Comparison of ENCODE assay signal across 1 cellular context in genomic region chr12:125110641-125111360, GRCh38.
TF ChIP-seq lines count a peak whose summit lies in the region.

No MANE protein-coding gene starts in this region.

TF ChIP-seq in HepG2, 621 proteins besides CTCF, POLR2A, EP300 and RAD21 (continued from another document):
- TF ChIP-seq DDIT3 (CRISPR knock-in tag; IDR thresholded peaks at IDR 0.05) (no peak), ZNF616 (CRISPR knock-in tag; IDR thresholded peaks at IDR 0.05; ENCODE audit: low read depth) (no peak), ZSCAN29 (CRISPR knock-in tag; conservative IDR thresholded peaks at IDR 0.05) (no peak), ZNF776 (CRISPR knock-in tag; IDR thresholded peaks at IDR 0.05) (no peak), PHF5A (CRISPR knock-in tag; IDR thresholded peaks at IDR 0.05; ENCODE audit: low read depth, unreplicated experiment) (no peak), ZNF44 (CRISPR knock-in tag; IDR thresholded peaks at IDR 0.05) (no peak), PHF21A (CRISPR knock-in tag; IDR thresholded peaks at IDR 0.05) (no peak), ZNF775 (CRISPR knock-in tag; IDR thresholded peaks at IDR 0.05; ENCODE audit: borderline replicate concordance) (no peak)
